Comparison of ENCODE assay signal across 1 cellular context in genomic region chr2:241121008-241121407, GRCh38.
TF ChIP-seq lines count a peak whose summit lies in the region.

No MANE protein-coding gene starts in this region.

TF ChIP-seq in HEK293, 187 proteins besides CTCF, POLR2A, EP300 and RAD21 (continued from another document):
- TF ChIP-seq ZNF350 (tag by site-specific recombination; IDR thresholded peaks at IDR 0.05) (no peak), ZBTB11 (tag by site-specific recombination; conservative IDR thresholded peaks at IDR 0.05; ENCODE audit: low read depth) (no peak), ZNF324 (tag by site-specific recombination; IDR thresholded peaks at IDR 0.05) (no peak), ZNF362 (tag by site-specific recombination; IDR thresholded peaks at IDR 0.05) (no peak), ZNF629 (tag by site-specific recombination; IDR thresholded peaks at IDR 0.05) (no peak), YY2 (tag by site-specific recombination; IDR thresholded peaks at IDR 0.05) (no peak)
TF ChIP-seq in HEK293: peak in this region for 1.
